In the genomic region with DNA sequence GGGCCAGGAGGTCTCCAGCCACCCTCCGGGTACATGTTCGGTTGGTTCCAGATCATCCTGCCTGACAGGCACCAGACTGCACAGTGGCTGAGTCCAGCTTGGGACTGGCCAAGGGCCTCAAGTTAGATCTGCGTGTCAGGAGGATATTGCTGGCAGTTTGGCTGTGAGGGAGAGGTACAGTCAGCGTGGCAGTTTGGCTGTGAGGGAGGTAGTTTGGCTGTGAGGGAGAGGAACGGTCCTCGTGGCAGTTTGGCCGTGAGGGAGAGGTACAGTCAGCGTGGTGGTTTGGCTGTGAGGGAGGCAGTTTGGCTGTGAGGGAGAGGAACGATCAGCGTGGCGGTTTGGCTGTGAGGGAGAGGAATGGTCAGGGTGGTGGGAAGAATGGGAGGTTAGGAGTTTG, we compare ENCODE assay signal across 22 cellular contexts. TPM values are rescaled to one million over a fixed set of nuclear protein-coding genes. Genes with fewer than 3 reads are reported as not detected.
DNase-seq lines count a peak whose midpoint lies in the region; ATAC-seq and TF ChIP-seq lines count a peak whose summit lies in the region.
"Had no signal": no experiment of that assay in that cellular context is flagged by ENCODE, and none has a peak within 500 bp of the region (broad histone marks: within the 10 kb centered on the region; RNA-seq: fewer than 3 reads in every experiment).

No MANE protein-coding gene starts in this region.

- no peaks in the 10 kb centered on the region for H3K4me1 Mint-ChIP-seq in osteocyte (ENCODE audit: unreplicated experiment)

- DNase-seq in GM10266 (ENCODE audit: extremely low spot score) (peak; percentile 2), islet precursor cell (peak; percentile 43), osteocyte (ENCODE audit: extremely low spot score, unreplicated experiment) (peak; percentile 70), NCI-H774 (lab: John Stamatoyannopoulos, UW) (no peak), NCI-H2029 (lab: John Stamatoyannopoulos, UW) (no peak)
- DNase-seq in stimulated activated CD4-positive, alpha-beta T cell treated with anti-CD3 and anti-CD28 coated beads, Interleukin-1b, Interleukin-23, amount 100 ng/mL, for 48 hours = no peak
- DNase-seq: DMS153, KG1, NCI-H1092 treated with DMSO at 0.1 percent for 48 hours, NCI-H1436 treated with DMSO at 0.1 percent for 48 hours, NCI-H2081, NCI-H2171, NCI-H524 treated with DMSO at 0.1 percent for 48 hours, OCI-M1, SJCRH30 had no signal

- no peaks in the 10 kb centered on the region for H3K27me3 Mint-ChIP-seq in osteocyte (ENCODE audit: unreplicated experiment)

- no peak for ATAC-seq in GM19463 (IDR thresholded peaks at IDR 0.05; ENCODE audit: unreplicated experiment)
- ATAC-seq: CD8-positive, alpha-beta T cell had no signal

- peak overlapping the region; percentile 73 for H3K27ac ChIP-seq in angular gyrus (ENCODE audit: low read depth, low read length)
- H3K27ac ChIP-seq: 22Rv1; BLaER1 treated with 17β-estradiol and CSF1 and Interleukin-3, amounts not matched to agents 10 nM and 100 nM; HL-60; SJCRH30 had no signal

- TF ChIP-seq CTCF in GM10266 (IDR thresholded peaks at IDR 0.05; ENCODE audit: control insufficient read depth, insufficient read depth, low read depth, missing control alignments) (no peak), osteocyte (IDR thresholded peaks at IDR 0.05) (no peak)

- H3K4me3 Mint-ChIP-seq in osteocyte (ENCODE audit: unreplicated experiment) = no peak overlapping the region
- H3K4me3 Mint-ChIP-seq: CD8-positive, alpha-beta T cell had no signal

- H3K9me3 Mint-ChIP-seq in osteocyte (ENCODE audit: unreplicated experiment) = peaks cover 17% of the 10 kb centered on the region
- H3K9me3 Mint-ChIP-seq: CD8-positive, alpha-beta T cell had no signal

- H3K36me3 Mint-ChIP-seq in osteocyte (ENCODE audit: unreplicated experiment) = no peaks in the 10 kb centered on the region
- H3K36me3 Mint-ChIP-seq: CD8-positive, alpha-beta T cell had no signal

- no peak overlapping the region for H3K27ac Mint-ChIP-seq in osteocyte (ENCODE audit: unreplicated experiment)
- H3K27ac Mint-ChIP-seq: CD8-positive, alpha-beta T cell had no signal

RNA-seq across cellular contexts. Expression of a gene that starts 39.0 kb away (rescaled TPM):
- 0.08 and 0.13 TPM in 2 replicates for total RNA-seq in osteocyte
- total RNA-seq: CD8-positive, alpha-beta T cell; HT-29 had no signal

Comparison
In these comparisons a context has a peak if more than half of its experiments do, and no peak if none do; other contexts are left out.
1. DNase-seq: peak in GM10266 (single experiment), islet precursor cell (single experiment) and osteocyte (single experiment); none in stimulated activated CD4-positive, alpha-beta T cell treated with anti-CD3 and anti-CD28 coated beads, Interleukin-1b, Interleukin-23, amount 100 ng/mL, for 48 hours (single experiment), NCI-H774 (single experiment) and NCI-H2029 (single experiment).